8 cellular contexts compared by ENCODE assay signal in genomic region chr22:24429411-24430365, GRCh38. TPM values are rescaled to one million over a fixed set of nuclear protein-coding genes. Genes with fewer than 3 reads are reported as not detected.
A peak's percentile ranks its signal among the peaks of the same experiment; 100 is the strongest.
DNase-seq lines count a peak whose midpoint lies in the region; ATAC-seq and TF ChIP-seq lines count a peak whose summit lies in the region.

No MANE protein-coding gene starts in this region.

- no peaks in the 10 kb centered on the region for H3K9me3 ChIP-seq in adrenal gland (replicated peaks in 1 of 3)

- peak; percentile 54 for DNase-seq in SK-MEL-5 (ENCODE audit: low read depth, low spot score)
- peak in 4 of 7 donors; percentile 45 to 73 (median 60) for DNase-seq in adrenal gland
- DNase-seq in nephron progenitor cell: peak; percentile 43
- DNase-seq in HEK293T (ENCODE audit: extremely low spot score): no peak
- no peak for DNase-seq in HuH-7.5 (ENCODE audit: low spot score)
- DNase-seq in NCI-H2081 treated with DMSO at 0.1 percent for 48 hours (lab: John Stamatoyannopoulos, UW): no peak

- TF ChIP-seq POLR2A in GM19193 (IDR thresholded peaks at IDR 0.05; ENCODE audit: extremely low read depth, insufficient read depth, insufficient read length) (peak; percentile 3), adrenal gland (IDR thresholded peaks at IDR 0.05) (no peak)

- H3K4me3 Mint-ChIP-seq in nephron progenitor cell: no peak overlapping the region

- 60 to 82% (median 70%) methylated on average over 17 to 22 of the region's 22 CpGs for WGBS in adrenal gland, 4 donors

- H3K36me3 Mint-ChIP-seq in nephron progenitor cell (ENCODE audit: low read depth): no peaks in the 10 kb centered on the region

- no peaks in the 10 kb centered on the region for H3K27me3 ChIP-seq in adrenal gland

- peaks cover 40% of the 10 kb centered on the region for H3K27me3 Mint-ChIP-seq in nephron progenitor cell (ENCODE audit: low read depth, poor library complexity)

- peak overlapping the region in 1 of 5 donors; percentile 61 for H3K27ac ChIP-seq in adrenal gland

- no peak overlapping the region for H3K4me3 ChIP-seq in adrenal gland

- TF ChIP-seq CTCF in adrenal gland (IDR thresholded peaks at IDR 0.05) (no peak), nephron progenitor cell (IDR thresholded peaks at IDR 0.05) (no peak)

- intact Hi-C loops in adrenal gland (cut with DNase I): loop anchor here in 1 of 2 donors (5.0 to 10.0 kb wide), 2 partner anchors 73 to 105 kb away; no protein-coding TSS in a partner anchor

- no peaks in the 10 kb centered on the region for H3K36me3 ChIP-seq in adrenal gland (replicated peaks in 1 of 2)

- peaks cover 14 to 34% of the 10 kb centered on the region in 2 donors for H3K4me1 ChIP-seq in adrenal gland (replicated peaks in 1 of 2)

- POLR2A ChIA-PET in HEK293T (lab: Yijun Ruan, JAX): interaction anchor here (0.8 kb wide), 1 partner anchor 572 kb away, joined by 3 read pairs; no protein-coding TSS in a partner anchor

- no peak overlapping the region for H3K27ac Mint-ChIP-seq in nephron progenitor cell

- in situ Hi-C loops in SK-MEL-5 (cut with HindIII; ENCODE audit: low pct_unique_long_range_greater_than_20kb, low sequenced_read_pairs): no loop called here

- ATAC-seq in GM21786 (IDR thresholded peaks at IDR 0.05; ENCODE audit: unreplicated experiment): no peak

- H3K9me3 Mint-ChIP-seq in nephron progenitor cell: no peaks in the 10 kb centered on the region

- peaks cover 34% of the 10 kb centered on the region for H3K4me1 Mint-ChIP-seq in nephron progenitor cell

- CTCF ChIA-PET in HEK293T (lab: Yijun Ruan, JAX): no interaction called here

TF ChIP-seq in HEK293T, 16 proteins besides CTCF, POLR2A, EP300 and RAD21:
- TF ChIP-seq BHLHE40 (IDR thresholded peaks at IDR 0.05; ENCODE audit: borderline replicate concordance): no peak
- TF ChIP-seq HDGF (IDR thresholded peaks at IDR 0.05; ENCODE audit: borderline replicate concordance): no peak
- no peak for TF ChIP-seq FOXK2 (IDR thresholded peaks at IDR 0.05)
- no peak for TF ChIP-seq SP1 (IDR thresholded peaks at IDR 0.05)
- TF ChIP-seq CTBP1 (IDR thresholded peaks at IDR 0.05; ENCODE audit: borderline replicate concordance): no peak
- TF ChIP-seq ARNT (IDR thresholded peaks at IDR 0.05): no peak
- TF ChIP-seq ZNF384 (IDR thresholded peaks at IDR 0.05): no peak
- TF ChIP-seq TARDBP (IDR thresholded peaks at IDR 0.05): no peak
- no peak for TF ChIP-seq FOXM1 (IDR thresholded peaks at IDR 0.05; ENCODE audit: borderline replicate concordance)
- TF ChIP-seq PKNOX1 (IDR thresholded peaks at IDR 0.05): no peak
- no peak for TF ChIP-seq ELF4 (IDR thresholded peaks at IDR 0.05)
- TF ChIP-seq SUZ12 (IDR thresholded peaks at IDR 0.05): no peak
TF ChIP-seq in HEK293T: peak in this region for 0.

RNA-seq across cellular contexts. Expression of gene ADORA2A, which starts 2.3 kb away (rescaled TPM):
- total RNA-seq in SK-MEL-5 (2014; rRNA removed; shearing (Covaris generic)): 1.2 and 2.5 TPM in 2 replicates
- 0.86 and 1.5 TPM in 2 replicates for polyA plus RNA-seq in SK-MEL-5 (2015; cell fraction: cytosol; rRNA removed)
- 1.2 and 2.1 TPM in 2 replicates for polyA plus RNA-seq in SK-MEL-5 (2015; cell fraction: nucleus; rRNA removed)
- total RNA-seq in adrenal gland: 10 to 100 TPM in 4 of 8 donors, 1 to 10 TPM in 4; 5.1 to 16.4 (median 8.5) TPM
- polyA plus RNA-seq in adrenal gland: 1 to 10 TPM; 2.9 to 8.5 (median 3.9) TPM

Comparison
In these comparisons a context has a peak if more than half of its experiments do, and no peak if none do; other contexts are left out.
1. DNase-seq: peak in SK-MEL-5 (single experiment), adrenal gland (4 of 7) and nephron progenitor cell (single experiment); none in HEK293T (single experiment), HuH-7.5 (single experiment) and NCI-H2081 treated with DMSO at 0.1 percent for 48 hours (single experiment).